Comparison of ENCODE assay signal across 1 cellular context in the genomic region with DNA sequence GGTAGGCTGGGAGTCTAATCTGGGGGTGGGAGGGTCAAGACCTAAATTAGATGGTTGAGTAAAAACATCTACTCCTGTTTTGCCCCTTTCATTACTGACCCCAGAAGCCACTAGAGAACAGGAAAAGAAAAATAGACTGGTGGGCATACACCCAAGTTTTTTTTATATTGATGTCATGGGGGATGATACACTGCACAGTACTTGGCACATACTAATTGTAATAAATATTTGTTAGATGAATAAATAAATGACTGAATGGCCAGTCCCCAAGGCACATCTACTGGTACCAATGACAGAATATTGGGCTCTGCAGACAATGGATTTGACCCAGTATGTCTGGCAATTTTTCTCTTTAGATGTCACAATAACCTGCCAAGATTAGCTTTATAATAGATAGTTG.
TF ChIP-seq lines count a peak whose summit lies in the region.

No MANE protein-coding gene starts in this region.

TF ChIP-seq in SK-N-SH, 30 proteins besides CTCF, POLR2A, EP300 and RAD21 (continued from another document):
- TF ChIP-seq EZH2phosphoT487 (IDR thresholded peaks at IDR 0.05; ENCODE audit: borderline replicate concordance, low read depth) (no peak), MEF2A (IDR thresholded peaks at IDR 0.05; ENCODE audit: borderline replicate concordance, low read depth) (no peak), GATA2 (CRISPR knock-in tag; IDR thresholded peaks at IDR 0.05) (no peak), NFIC (IDR thresholded peaks at IDR 0.05; ENCODE audit: borderline replicate concordance) (no peak), RFX5 (IDR thresholded peaks at IDR 0.05; ENCODE audit: low read length) (no peak)
- TF ChIP-seq, protein P1, sequence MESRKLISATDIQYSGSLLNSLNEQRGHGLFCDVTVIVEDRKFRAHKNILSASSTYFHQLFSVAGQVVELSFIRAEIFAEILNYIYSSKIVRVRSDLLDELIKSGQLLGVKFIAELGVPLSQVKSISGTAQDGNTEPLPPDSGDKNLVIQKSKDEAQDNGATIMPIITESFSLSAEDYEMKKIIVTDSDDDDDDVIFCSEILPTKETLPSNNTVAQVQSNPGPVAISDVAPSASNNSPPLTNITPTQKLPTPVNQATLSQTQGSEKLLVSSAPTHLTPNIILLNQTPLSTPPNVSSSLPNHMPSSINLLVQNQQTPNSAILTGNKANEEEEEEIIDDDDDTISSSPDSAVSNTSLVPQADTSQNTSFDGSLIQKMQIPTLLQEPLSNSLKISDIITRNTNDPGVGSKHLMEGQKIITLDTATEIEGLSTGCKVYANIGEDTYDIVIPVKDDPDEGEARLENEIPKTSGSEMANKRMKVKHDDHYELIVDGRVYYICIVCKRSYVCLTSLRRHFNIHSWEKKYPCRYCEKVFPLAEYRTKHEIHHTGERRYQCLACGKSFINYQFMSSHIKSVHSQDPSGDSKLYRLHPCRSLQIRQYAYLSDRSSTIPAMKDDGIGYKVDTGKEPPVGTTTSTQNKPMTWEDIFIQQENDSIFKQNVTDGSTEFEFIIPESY (IDR thresholded peaks at IDR 0.05; ENCODE audit: borderline replicate concordance, low read depth): no peak
- TF ChIP-seq, protein P2, sequence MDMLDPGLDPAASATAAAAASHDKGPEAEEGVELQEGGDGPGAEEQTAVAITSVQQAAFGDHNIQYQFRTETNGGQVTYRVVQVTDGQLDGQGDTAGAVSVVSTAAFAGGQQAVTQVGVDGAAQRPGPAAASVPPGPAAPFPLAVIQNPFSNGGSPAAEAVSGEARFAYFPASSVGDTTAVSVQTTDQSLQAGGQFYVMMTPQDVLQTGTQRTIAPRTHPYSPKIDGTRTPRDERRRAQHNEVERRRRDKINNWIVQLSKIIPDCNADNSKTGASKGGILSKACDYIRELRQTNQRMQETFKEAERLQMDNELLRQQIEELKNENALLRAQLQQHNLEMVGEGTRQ (IDR thresholded peaks at IDR 0.05; ENCODE audit: borderline replicate concordance, low read depth, low read length): no peak
- TF ChIP-seq, protein P3, sequence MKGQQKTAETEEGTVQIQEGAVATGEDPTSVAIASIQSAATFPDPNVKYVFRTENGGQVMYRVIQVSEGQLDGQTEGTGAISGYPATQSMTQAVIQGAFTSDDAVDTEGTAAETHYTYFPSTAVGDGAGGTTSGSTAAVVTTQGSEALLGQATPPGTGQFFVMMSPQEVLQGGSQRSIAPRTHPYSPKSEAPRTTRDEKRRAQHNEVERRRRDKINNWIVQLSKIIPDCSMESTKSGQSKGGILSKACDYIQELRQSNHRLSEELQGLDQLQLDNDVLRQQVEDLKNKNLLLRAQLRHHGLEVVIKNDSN (IDR thresholded peaks at IDR 0.05; ENCODE audit: borderline replicate concordance, low read depth): no peak
